In genomic region chrX:40006025-40007017, GRCh38 we compare ENCODE assay signal across 9 cellular contexts.
DNase-seq lines count a peak whose midpoint lies in the region; ATAC-seq, FAIRE-seq and TF ChIP-seq lines count a peak whose summit lies in the region.
"Had no signal": no experiment of that assay in that cellular context is flagged by ENCODE, and none has a peak within 500 bp of the region (broad histone marks: within the 10 kb centered on the region; RNA-seq: fewer than 3 reads in every experiment).

No MANE protein-coding gene starts in this region.

- H3K4ac ChIP-seq in trophoblast cell (ENCODE audit: low read depth, low read length) = no peak overlapping the region

- peak overlapping the region; percentile 26 for H3K4me2 ChIP-seq in trophoblast cell (ENCODE audit: low read length)

- H3K9ac ChIP-seq in trophoblast cell (ENCODE audit: low read length) = no peak overlapping the region

- peak overlapping the region; percentile 31 for H2AFZ ChIP-seq in trophoblast cell (ENCODE audit: insufficient read depth, low read length, poor library complexity)

- no peak overlapping the region for H3K23ac ChIP-seq in trophoblast cell (ENCODE audit: low read length)

- no CpG with 5 or more reads among the region's 68 CpGs for WGBS in trophoblast cell (ENCODE audit: extremely low coverage, insufficient coverage, insufficient read length)

- H3K4me1 ChIP-seq in trophoblast cell (ENCODE audit: control insufficient read depth in 1 of 2, insufficient read depth in 2 of 2, low read length in 2 of 2) = peaks cover 25 to 34% of the 10 kb centered on the region in 2 experiments

- no peaks in the 10 kb centered on the region for H3K79me2 ChIP-seq in trophoblast cell (ENCODE audit: control insufficient read depth, insufficient read depth, low read length, poor library complexity)

- no peaks in the 10 kb centered on the region for H3K9me3 ChIP-seq in WERI-Rb-1 (ENCODE audit: severe bottlenecking)
- H3K9me3 ChIP-seq in trophoblast cell (ENCODE audit: insufficient read depth, low read depth, low read length) = peaks cover 3% of the 10 kb centered on the region

- H3K36me3 ChIP-seq in WERI-Rb-1 (no peaks in the 10 kb centered on the region), trophoblast cell (ENCODE audit: control insufficient read depth in 1 of 2, insufficient read depth in 2 of 2, low read length in 2 of 2) (no peaks in the 10 kb centered on the region)

- peak overlapping the region; percentile 44 for H3K18ac ChIP-seq in trophoblast cell (ENCODE audit: low read length)

- DNase-seq in Daoy (ENCODE audit: low read depth) (peak; percentile 9), WERI-Rb-1 (peak; percentile 12), erythroblast (lab: John Stamatoyannopoulos, UW) (peak; percentile 1 to 3), trophoblast cell (peak; percentile 50 to 65), H54 (ENCODE audit: insufficient read length, low spot score) (no peak), 8988T (no peak)

- H4K91ac ChIP-seq in trophoblast cell (ENCODE audit: low read depth, low read length) = no peak overlapping the region

- FAIRE-seq in H54 (lab: Jason Lieb, UNC) = no peak
- FAIRE-seq: GM18507 had no signal

- H3K14ac ChIP-seq in trophoblast cell (ENCODE audit: low read length) = no peak overlapping the region

- H2BK5ac ChIP-seq in trophoblast cell (ENCODE audit: low read depth, low read length, poor library complexity) = no peak overlapping the region

- peak overlapping the region; percentile 44 for H4K8ac ChIP-seq in trophoblast cell (ENCODE audit: low read depth, low read length)

- H2AK5ac ChIP-seq in trophoblast cell (ENCODE audit: low read length) = no peak overlapping the region

- no peak overlapping the region for H4K12ac ChIP-seq in trophoblast cell (ENCODE audit: low read depth, low read length)

- H2BK12ac ChIP-seq in trophoblast cell (ENCODE audit: low read length) = peak overlapping the region; percentile 56

- TF ChIP-seq POLR2A in erythroblast (IDR thresholded peaks at IDR 0.05; ENCODE audit: low read length) (no peak), H54 (IDR thresholded peaks at IDR 0.05; ENCODE audit: low read depth, low read length) (no peak)

- H3K79me1 ChIP-seq in trophoblast cell (ENCODE audit: low read length) = peaks cover 7% of the 10 kb centered on the region

- no peak overlapping the region; the same call in 1 of the 2 replicates for H3K4me3 ChIP-seq in WERI-Rb-1 (ENCODE audit: low read depth, low read length)
- H3K4me3 ChIP-seq in trophoblast cell (ENCODE audit: low read depth, low read length) = no peak overlapping the region

- no peak for ATAC-seq in GM19397 (IDR thresholded peaks at IDR 0.05; ENCODE audit: unreplicated experiment)
- ATAC-seq in HG02588 (IDR thresholded peaks at IDR 0.05; ENCODE audit: unreplicated experiment) = no peak

- TF ChIP-seq CTCF in WERI-Rb-1 (IDR thresholded peaks at IDR 0.05; ENCODE audit: low read depth, low read length) = no peak

- H3K27me3 ChIP-seq in WERI-Rb-1 (ENCODE audit: insufficient read depth, low read depth, severe bottlenecking) (peaks cover 72% of the 10 kb centered on the region), trophoblast cell (ENCODE audit: insufficient read depth, low read length) (peaks cover 28% of the 10 kb centered on the region)

- peak overlapping the region; percentile 33 for H2BK120ac ChIP-seq in trophoblast cell (ENCODE audit: insufficient read depth, low read length, poor library complexity)

- no peak overlapping the region for H3K27ac ChIP-seq in WERI-Rb-1
- no peak overlapping the region for H3K27ac ChIP-seq in trophoblast cell (ENCODE audit: low read depth, low read length)

Comparison
In these comparisons a context has a peak if more than half of its experiments do, and no peak if none do; other contexts are left out.
1. DNase-seq: peak in Daoy (single experiment), WERI-Rb-1 (single experiment), erythroblast (2 of 2) and trophoblast cell (2 of 2); none in H54 (single experiment) and 8988T (single experiment).